In genomic region chr18:57801379-57802165, GRCh38 we compare ENCODE assay signal across 8 cellular contexts. TPM values are rescaled to one million over a fixed set of nuclear protein-coding genes. Genes with fewer than 3 reads are reported as not detected.
DNase-seq lines count a peak whose midpoint lies in the region; ATAC-seq and TF ChIP-seq lines count a peak whose summit lies in the region.

No MANE protein-coding gene starts in this region.

- H3K9me3 ChIP-seq in Panc1 (ENCODE audit: control insufficient read depth, insufficient read depth, low read depth, low read length), result no peaks in the 10 kb centered on the region
- H3K9me3 ChIP-seq in prostate gland, result no peaks in the 10 kb centered on the region
- no peaks in the 10 kb centered on the region for H3K9me3 ChIP-seq in OCI-LY7 (ENCODE audit: low read length)

- ATAC-seq in Panc1 (0 out of 2 replicates have a peak, but pooled peaks have one; percentile 37), HG02759 (IDR thresholded peaks at IDR 0.05; ENCODE audit: unreplicated experiment) (no peak)

- H3K4me2 ChIP-seq in OCI-LY7 (ENCODE audit: low read length), result no peak overlapping the region

- H3K36me3 ChIP-seq in Panc1 (ENCODE audit: control insufficient read depth, insufficient read depth, low read length) (no peaks in the 10 kb centered on the region; the same call in 1 of the 2 replicates), prostate gland (no peaks in the 10 kb centered on the region), OCI-LY7 (ENCODE audit: insufficient read depth, low read length) (no peaks in the 10 kb centered on the region)

- no peaks in the 10 kb centered on the region for H3K79me2 ChIP-seq in OCI-LY7 (ENCODE audit: insufficient read depth, low read depth, low read length)

- in situ Hi-C loops in Panc1 (cut with HindIII; ENCODE audit: low pct_unique_long_range_greater_than_20kb, low sequenced_read_pairs), result no loop called here

- BruUV-seq in Panc1 (replicated peaks; lab: Mats Ljungman, UMichigan), result no TSS peak
- no TSS peak for BruUV-seq in OCI-LY7 (replicated peaks; lab: Mats Ljungman, UMichigan)

- intact Hi-C loops in Panc1 (cut with micrococcal nuclease; ENCODE audit: unreplicated experiment) (loop anchor here (5.0 kb wide), 1 partner anchor 169 kb away; no protein-coding TSS in a partner anchor), prostate gland (cut with DNase I) (loop anchor here (10.0 kb wide), 1 partner anchor 167 kb away; no protein-coding TSS in a partner anchor), OCI-LY7 (cut with micrococcal nuclease; ENCODE audit: unreplicated experiment) (no loop called here)

- H3K4me3 ChIP-seq in GM08714 (ENCODE audit: low read length) (peak overlapping the region; percentile 51; the same call in 1 of the 2 replicates), Panc1 (ENCODE audit: low read depth in 2 of 2, low read length in 2 of 2) (peak overlapping the region; percentile 68 to 73), fibroblast of the aortic adventitia (ENCODE audit: low read depth, low read length) (peak overlapping the region; percentile 94), prostate gland (peak overlapping the region; percentile 64 to 91), OCI-LY7 (ENCODE audit: low read depth, low read length, poor library complexity, severe bottlenecking) (no peak overlapping the region)

- TF ChIP-seq POLR2A in prostate gland (IDR thresholded peaks at IDR 0.05), result no peak

- WGBS in prostate gland, result 15% methylated on average over 39 of the region's 39 CpGs

- H3K27ac ChIP-seq in Panc1 (ENCODE audit: low read length) (peak overlapping the region; percentile 59), prostate gland (peak overlapping the region; percentile 91 to 97), OCI-LY7 (ENCODE audit: low read depth, low read length, poor library complexity, severe bottlenecking) (no peak overlapping the region)

- CTCF ChIA-PET in Panc1 (lab: Charles Lee) (no interaction called here), OCI-LY7 (lab: Charles Lee; ENCODE audit: unreplicated experiment) (no interaction called here)

- peaks cover 24% of the 10 kb centered on the region for H3K4me1 ChIP-seq in Panc1 (ENCODE audit: control insufficient read depth, insufficient read depth, low read length)
- peaks cover 5% of the 10 kb centered on the region for H3K4me1 ChIP-seq in prostate gland (replicated peaks)
- H3K4me1 ChIP-seq in OCI-LY7 (ENCODE audit: insufficient read depth, low read length, poor library complexity, severe bottlenecking), result no peaks in the 10 kb centered on the region

- H2AFZ ChIP-seq in OCI-LY7 (ENCODE audit: low read length), result no peak overlapping the region

- no peaks in the 10 kb centered on the region for H3K9me2 ChIP-seq in OCI-LY7 (ENCODE audit: insufficient read depth, low read length)

- no peak for DNase-seq in Panc1 (ENCODE audit: low read depth, low spot score)
- no peak for DNase-seq in fibroblast of the aortic adventitia (ENCODE audit: low read depth)
- no peak for DNase-seq in prostate gland (ENCODE audit: low spot score)
- DNase-seq in NCI-H2081 treated with DMSO at 0.1 percent for 48 hours (lab: John Stamatoyannopoulos, UW), result no peak
- no peak for DNase-seq in OCI-LY7 (ENCODE audit: low spot score)
- DNase-seq in NCI-H1092 (lab: John Stamatoyannopoulos, UW), result no peak

- H4K20me1 ChIP-seq in OCI-LY7 (ENCODE audit: insufficient read depth, low read length), result no peaks in the 10 kb centered on the region

- POLR2A ChIA-PET in Panc1 (lab: Charles Lee) (interaction anchor here (0.7 kb wide), 1 partner anchor 210 kb away, joined by 5 read pairs; no protein-coding TSS in a partner anchor), OCI-LY7 (lab: Charles Lee) (no interaction called here)

- H3K27me3 ChIP-seq in Panc1 (ENCODE audit: control insufficient read depth, insufficient read depth, low read length) (no peaks in the 10 kb centered on the region), prostate gland (replicated peaks; ENCODE audit: insufficient read depth) (no peaks in the 10 kb centered on the region)

- TF ChIP-seq CTCF in Panc1 (IDR thresholded peaks at IDR 0.05) (no peak), fibroblast of the aortic adventitia (IDR thresholded peaks at IDR 0.05; ENCODE audit: insufficient read depth, low read length) (no peak), prostate gland (IDR thresholded peaks at IDR 0.05) (no peak), OCI-LY7 (conservative IDR thresholded peaks at IDR 0.05; ENCODE audit: low read length) (no peak)

RNA-seq across cellular contexts. Expression of gene ATP8B1, which starts 1.5 kb away (rescaled TPM):
- 12.5 TPM for total RNA-seq in Panc1 (2021; ENCODE audit: unreplicated experiment)
- 6.0 TPM for polyA plus RNA-seq in Panc1 (2012; ENCODE audit: insufficient read length)
- 11.2 and 80.4 TPM in 2 replicates for total RNA-seq in fibroblast of the aortic adventitia (ENCODE audit: low replicate concordance)
- total RNA-seq in prostate gland, result 100 to 1,000 TPM in 1 of 2 donors, 10 to 100 TPM in 1; 33.5 to 103 TPM
- not detected in 2 replicates for total RNA-seq in OCI-LY7 (2014; rRNA removed; shearing (Covaris generic))
- total RNA-seq in OCI-LY7 (2022), result not detected in 2 replicates

Comparison
In these comparisons a context has a peak if more than half of its experiments do, and no peak if none do; other contexts are left out.
1. RNA of gene ATP8B1, which starts 1.5 kb away (total RNA-seq): 33.5 to 103 TPM in prostate gland, 11.2 to 80.4 TPM in fibroblast of the aortic adventitia and 12.5 TPM in Panc1 (single experiment); not detected in OCI-LY7; every median in the first group is over 10 times any median in the second.